In the genomic region with DNA sequence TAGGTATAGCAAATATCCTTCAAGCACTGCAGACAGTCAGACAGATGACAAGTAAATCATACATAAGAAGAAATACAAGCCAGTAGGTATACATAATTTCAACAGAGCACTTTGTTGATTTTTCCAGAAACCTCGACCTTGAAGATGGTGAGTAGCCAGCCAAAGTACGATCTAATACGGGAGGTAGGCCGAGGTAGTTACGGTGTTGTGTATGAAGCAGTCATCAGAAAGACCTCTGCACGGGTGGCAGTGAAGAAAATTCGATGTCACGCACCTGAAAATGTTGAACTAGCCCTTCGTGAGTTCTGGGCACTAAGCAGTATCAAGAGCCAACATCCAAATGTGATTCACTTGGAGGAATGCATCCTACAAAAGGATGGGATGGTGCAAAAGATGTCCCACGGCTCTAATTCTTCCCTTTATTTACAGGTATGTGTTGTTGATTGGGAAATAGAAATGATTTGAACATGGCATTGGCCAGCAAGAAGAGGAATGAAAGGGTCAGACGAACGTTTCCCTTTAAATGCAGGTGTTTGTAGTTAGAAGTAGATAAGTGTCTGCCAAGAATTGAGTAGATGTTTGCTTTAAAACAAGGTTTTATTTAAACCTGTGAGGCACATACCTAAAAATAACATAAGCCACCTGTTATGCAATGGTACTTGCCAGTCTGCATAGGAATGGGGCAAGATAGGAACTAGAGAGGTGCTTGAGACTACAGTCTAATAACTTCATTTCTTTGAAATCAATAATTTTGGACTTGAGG, we compare ENCODE assay signal across 17 cellular contexts. TPM values are rescaled to one million over a fixed set of nuclear protein-coding genes. Genes with fewer than 3 reads are reported as not detected.
A peak's percentile ranks its signal among the peaks of the same experiment; 100 is the strongest.
DNase-seq lines count a peak whose midpoint lies in the region; ATAC-seq and TF ChIP-seq lines count a peak whose summit lies in the region.
"Had no signal": no experiment of that assay in that cellular context is flagged by ENCODE, and none has a peak within 500 bp of the region (broad histone marks: within the 10 kb centered on the region; RNA-seq: fewer than 3 reads in every experiment).

No MANE protein-coding gene starts in this region.

- H3K36me3 ChIP-seq in heart left ventricle (peaks cover 0 to 57% (median 44%) of the 10 kb centered on the region in 9 donors), right atrium auricular region (peaks cover 5% of the 10 kb centered on the region), mucosa of rectum (ENCODE audit: control insufficient read depth in 2 of 2, insufficient read depth in 2 of 2, low read length in 2 of 2) (peaks cover 8 to 23% of the 10 kb centered on the region in 2 donors), upper lobe of right lung (peaks cover 36% of the 10 kb centered on the region)

- intact Hi-C loops in heart left ventricle (cut with DNase I) (loop anchor here in 5 of 10 donors (5.0 kb wide), 3 partner anchors 48 to 163 kb away; a partner anchor contains a TSS), upper lobe of right lung (cut with DNase I) (no loop called here)

- H3K4me1 ChIP-seq in heart left ventricle (peaks cover 0 to 48% (median 31%) of the 10 kb centered on the region in 12 donors), right atrium auricular region (peaks cover 0 to 27% of the 10 kb centered on the region in 2 donors), mucosa of rectum (ENCODE audit: control insufficient read depth in 2 of 2, insufficient read depth in 2 of 2, low read length in 2 of 2) (peaks cover 17 to 33% of the 10 kb centered on the region in 2 donors), upper lobe of right lung (peaks cover 28% of the 10 kb centered on the region)

- no peak for DNase-seq in heart left ventricle
- no peak for DNase-seq in right atrium auricular region (ENCODE audit: low spot score)
- DNase-seq in RPMI8226: peak; percentile 61
- no peak for DNase-seq in upper lobe of right lung
- DNase-seq in activated effector memory CD4-positive, alpha-beta T cell treated with anti-CD3 and anti-CD28 coated beads, Interleukin-2, amount 50 U/mL, for 16 hours: no peak
- DNase-seq in globus pallidus (ENCODE audit: low spot score): no peak
- no peak for DNase-seq in NCI-H524 treated with DMSO at 0.1 percent for 48 hours (lab: John Stamatoyannopoulos, UW)
- DNase-seq: activated CD4-positive, alpha-beta T cell treated with anti-CD3 and anti-CD28 coated beads for 36 hours; activated T-cell treated with anti-CD3 and anti-CD28 coated beads, Interleukin-2, amount 50 U/mL, for 4 hours; glutamatergic neuron; NCI-H2029; NCI-H526 treated with DMSO at 0.1 percent for 48 hours had no signal

- no peak for TF ChIP-seq CTCF in heart left ventricle (IDR thresholded peaks at IDR 0.05)
- TF ChIP-seq CTCF in right atrium auricular region (IDR thresholded peaks at IDR 0.05): no peak
- TF ChIP-seq CTCF in upper lobe of right lung (IDR thresholded peaks at IDR 0.05): no peak

- H3K9me3 ChIP-seq in heart left ventricle (no peaks in the 10 kb centered on the region), right atrium auricular region (no peaks in the 10 kb centered on the region), mucosa of rectum (ENCODE audit: control insufficient read depth in 2 of 2, low read length in 2 of 2) (no peaks in the 10 kb centered on the region), upper lobe of right lung (no peaks in the 10 kb centered on the region)

- 65 to 74% (median 70%) methylated on average over 12 of the region's 12 CpGs for WGBS in heart left ventricle, 4 donors

- H3K4me3 ChIP-seq in heart left ventricle (peak overlapping the region in 1 of 12 donors; percentile 9), right atrium auricular region (no peak overlapping the region), mucosa of rectum (ENCODE audit: low read length in 2 of 2) (peak overlapping the region in 1 of 2 donors; percentile 49), upper lobe of right lung (no peak overlapping the region)

- ATAC-seq in heart left ventricle (no peak), upper lobe of right lung (no peak)
- ATAC-seq: activated CD4-positive, alpha-beta T cell treated with anti-CD3 and anti-CD28 coated beads for 36 hours; activated T-cell treated with anti-CD3 and anti-CD28 coated beads, Interleukin-2, amount 50 U/mL, for 4 hours had no signal

- H3K9ac ChIP-seq in mucosa of rectum (ENCODE audit: low read depth in 1 of 2, low read length in 2 of 2): peak overlapping the region; percentile 20 to 69

- no peaks in the 10 kb centered on the region for H3K27me3 ChIP-seq in heart left ventricle
- H3K27me3 ChIP-seq in right atrium auricular region: no peaks in the 10 kb centered on the region
- no peaks in the 10 kb centered on the region for H3K27me3 ChIP-seq in mucosa of rectum (ENCODE audit: control insufficient read depth in 2 of 2, insufficient read depth in 2 of 2, low read length in 2 of 2)
- H3K27me3 ChIP-seq in upper lobe of right lung: no peaks in the 10 kb centered on the region

- H3K27ac ChIP-seq in heart left ventricle (peak overlapping the region in 10 of 12 donors; percentile 28 to 99 (median 48)), right atrium auricular region (peak overlapping the region in 1 of 2 donors; percentile 20), mucosa of rectum (ENCODE audit: low read depth in 2 of 2, low read length in 2 of 2) (peak overlapping the region; percentile 62 to 72), upper lobe of right lung (peak overlapping the region; percentile 44)
- H3K27ac ChIP-seq: RWPE1 had no signal

- TF ChIP-seq POLR2A in heart left ventricle (IDR thresholded peaks at IDR 0.05): no peak

RNA-seq across cellular contexts. Expression of a gene that starts 2.7 kb away (rescaled TPM):
- 1 to 10 TPM; 3.9 to 9.3 (median 6.0) TPM for total RNA-seq in heart left ventricle
- polyA plus RNA-seq in heart left ventricle: 1 to 10 TPM; 2.1 to 2.7 TPM
- 1 to 10 TPM; 3.0 to 3.4 TPM for total RNA-seq in right atrium auricular region
- 11.4 TPM for total RNA-seq in upper lobe of right lung

RNA-seq across cellular contexts. Expression of a gene that starts 44.5 kb away (rescaled TPM):
- total RNA-seq in heart left ventricle (1 to 10 TPM; 2.5 to 6.5 (median 3.2) TPM), right atrium auricular region (1 to 10 TPM; 3.8 to 4.3 TPM), upper lobe of right lung (6.9 TPM)
- polyA plus RNA-seq in heart left ventricle: 1 to 10 TPM; 2.2 to 3.7 TPM
- total RNA-seq: activated CD4-positive, alpha-beta T cell treated with anti-CD3 and anti-CD28 coated beads for 36 hours; activated T-cell treated with anti-CD3 and anti-CD28 coated beads, Interleukin-2, amount 50 U/mL, for 4 hours; myocyte; T-helper 1 cell treated with Interleukin-12 subunit alpha and Interleukin-12 subunit beta and Interleukin-4 antibody, amounts not matched to agents 30 ng/mL and 1 ng/mL, for 36 hours had no signal
- polyA plus RNA-seq: keratinocyte had no signal

RNA-seq across cellular contexts. Expression of a gene that starts 46.9 kb away (rescaled TPM):
- total RNA-seq in heart left ventricle: 100 to 1,000 TPM; 136 to 598 (median 196) TPM
- polyA plus RNA-seq in heart left ventricle: 100 to 1,000 TPM; 277 to 444 TPM
- total RNA-seq in right atrium auricular region: 100 to 1,000 TPM; 118 to 151 TPM
- total RNA-seq in upper lobe of right lung: 0.46 TPM
- total RNA-seq: activated CD4-positive, alpha-beta T cell treated with anti-CD3 and anti-CD28 coated beads for 36 hours; activated T-cell treated with anti-CD3 and anti-CD28 coated beads, Interleukin-2, amount 50 U/mL, for 4 hours; T-helper 1 cell treated with Interleukin-12 subunit alpha and Interleukin-12 subunit beta and Interleukin-4 antibody, amounts not matched to agents 30 ng/mL and 1 ng/mL, for 36 hours had no signal
- polyA plus RNA-seq: keratinocyte had no signal

RNA-seq across cellular contexts. Expression of a gene that starts 54.4 kb away (rescaled TPM):
- total RNA-seq in heart left ventricle (not detected), right atrium auricular region (not detected), upper lobe of right lung (not detected)
- polyA plus RNA-seq in heart left ventricle: not detected
- total RNA-seq: activated CD4-positive, alpha-beta T cell treated with anti-CD3 and anti-CD28 coated beads for 36 hours; activated T-cell treated with anti-CD3 and anti-CD28 coated beads, Interleukin-2, amount 50 U/mL, for 4 hours; myocyte; T-helper 1 cell treated with Interleukin-12 subunit alpha and Interleukin-12 subunit beta and Interleukin-4 antibody, amounts not matched to agents 30 ng/mL and 1 ng/mL, for 36 hours had no signal
- polyA plus RNA-seq: keratinocyte had no signal

RNA-seq across cellular contexts. Expression of a gene that starts 55.4 kb away (rescaled TPM):
- 10 to 100 TPM; 13.7 to 36.8 (median 21.0) TPM for total RNA-seq in heart left ventricle
- 100 to 1,000 TPM in 1 of 2 donors, 10 to 100 TPM in 1; 43.1 to 147 TPM for polyA plus RNA-seq in heart left ventricle
- 10 to 100 TPM; 12.8 to 30.5 TPM for total RNA-seq in right atrium auricular region
- total RNA-seq in upper lobe of right lung: 22.6 TPM

Comparison
In these comparisons a context has a peak if more than half of its experiments do, and no peak if none do; other contexts are left out.
1. RNA of a gene that starts 46.9 kb away (total RNA-seq): 136 to 598 TPM in heart left ventricle and 118 to 151 TPM in right atrium auricular region; 0.46 TPM in upper lobe of right lung (single experiment); every median in the first group is over 10 times any median in the second.